Comparison of ENCODE assay signal across 8 cellular contexts in the genomic region with DNA sequence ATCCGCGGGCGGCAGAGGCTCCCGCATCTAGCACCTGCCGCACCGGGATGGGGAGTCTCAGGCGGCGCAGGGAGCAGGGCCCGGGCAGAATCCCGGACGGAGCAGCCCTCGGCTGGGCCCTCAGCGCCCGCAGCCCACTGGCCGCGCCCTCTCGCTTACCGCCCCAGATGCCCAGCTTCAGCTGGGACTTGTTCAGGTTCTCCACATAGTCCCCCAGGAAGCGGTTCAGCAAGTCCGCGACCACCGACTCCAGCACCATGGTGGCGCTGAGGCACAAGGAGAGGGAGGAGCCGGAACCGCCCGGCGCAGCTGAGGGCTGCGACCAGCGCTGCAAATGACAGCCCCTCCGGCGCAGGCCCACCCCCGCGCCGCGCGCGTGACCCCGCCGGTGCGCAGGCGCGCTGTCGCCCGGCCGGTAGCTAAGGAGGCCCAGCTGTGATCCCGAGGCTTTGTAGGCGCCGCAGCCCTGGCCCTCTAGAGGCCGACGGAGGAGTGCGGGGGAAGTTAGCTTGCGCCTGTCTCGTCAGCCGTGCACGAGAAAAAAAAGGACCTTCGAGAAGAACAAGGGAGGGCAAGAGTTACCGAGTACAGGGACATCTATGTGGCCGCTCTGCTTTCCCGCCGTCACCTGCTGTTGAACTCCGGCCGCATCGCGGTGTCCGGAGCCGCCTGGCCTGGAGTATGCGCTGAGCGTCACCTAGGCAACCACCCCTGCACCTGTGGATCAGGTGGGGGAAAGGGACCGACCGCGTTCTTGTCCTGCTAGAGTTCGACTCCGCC. TPM values are rescaled to one million over a fixed set of nuclear protein-coding genes. Genes with fewer than 3 reads are reported as not detected.
A peak's percentile ranks its signal among the peaks of the same experiment; 100 is the strongest.
DNase-seq lines count a peak whose midpoint lies in the region; ATAC-seq lines count a peak whose summit lies in the region.

A gene with protein sequence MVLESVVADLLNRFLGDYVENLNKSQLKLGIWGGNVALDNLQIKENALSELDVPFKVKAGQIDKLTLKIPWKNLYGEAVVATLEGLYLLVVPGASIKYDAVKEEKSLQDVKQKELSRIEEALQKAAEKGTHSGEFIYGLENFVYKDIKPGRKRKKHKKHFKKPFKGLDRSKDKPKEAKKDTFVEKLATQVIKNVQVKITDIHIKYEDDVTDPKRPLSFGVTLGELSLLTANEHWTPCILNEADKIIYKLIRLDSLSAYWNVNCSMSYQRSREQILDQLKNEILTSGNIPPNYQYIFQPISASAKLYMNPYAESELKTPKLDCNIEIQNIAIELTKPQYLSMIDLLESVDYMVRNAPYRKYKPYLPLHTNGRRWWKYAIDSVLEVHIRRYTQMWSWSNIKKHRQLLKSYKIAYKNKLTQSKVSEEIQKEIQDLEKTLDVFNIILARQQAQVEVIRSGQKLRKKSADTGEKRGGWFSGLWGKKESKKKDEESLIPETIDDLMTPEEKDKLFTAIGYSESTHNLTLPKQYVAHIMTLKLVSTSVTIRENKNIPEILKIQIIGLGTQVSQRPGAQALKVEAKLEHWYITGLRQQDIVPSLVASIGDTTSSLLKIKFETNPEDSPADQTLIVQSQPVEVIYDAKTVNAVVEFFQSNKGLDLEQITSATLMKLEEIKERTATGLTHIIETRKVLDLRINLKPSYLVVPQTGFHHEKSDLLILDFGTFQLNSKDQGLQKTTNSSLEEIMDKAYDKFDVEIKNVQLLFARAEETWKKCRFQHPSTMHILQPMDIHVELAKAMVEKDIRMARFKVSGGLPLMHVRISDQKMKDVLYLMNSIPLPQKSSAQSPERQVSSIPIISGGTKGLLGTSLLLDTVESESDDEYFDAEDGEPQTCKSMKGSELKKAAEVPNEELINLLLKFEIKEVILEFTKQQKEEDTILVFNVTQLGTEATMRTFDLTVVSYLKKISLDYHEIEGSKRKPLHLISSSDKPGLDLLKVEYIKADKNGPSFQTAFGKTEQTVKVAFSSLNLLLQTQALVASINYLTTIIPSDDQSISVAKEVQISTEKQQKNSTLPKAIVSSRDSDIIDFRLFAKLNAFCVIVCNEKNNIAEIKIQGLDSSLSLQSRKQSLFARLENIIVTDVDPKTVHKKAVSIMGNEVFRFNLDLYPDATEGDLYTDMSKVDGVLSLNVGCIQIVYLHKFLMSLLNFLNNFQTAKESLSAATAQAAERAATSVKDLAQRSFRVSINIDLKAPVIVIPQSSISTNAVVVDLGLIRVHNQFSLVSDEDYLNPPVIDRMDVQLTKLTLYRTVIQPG (N-terminal part only) (minus strand): TSS at position 332 of the 780 bp plus-strand sequence. CDS start 73 bp downstream, at position 259.

- peak within 1 kb of the TSS; percentile 70 for H3K9ac ChIP-seq in rectal smooth muscle tissue (ENCODE audit: low read length)

- under 1% methylated on average over 73 of the region's 73 CpGs for WGBS in right cardiac atrium
- WGBS in aorta, 2 donors, result 0% methylated on average over 65 to 73 of the region's 73 CpGs

- H3K27ac ChIP-seq in right cardiac atrium (ENCODE audit: low read length), result peak within 1 kb of the TSS; percentile 75
- H3K27ac ChIP-seq in rectal smooth muscle tissue (ENCODE audit: low read depth, low read length), result peak within 1 kb of the TSS; percentile 86
- peak within 1 kb of the TSS in 1 of 2 donors; percentile 53 for H3K27ac ChIP-seq in aorta (ENCODE audit: low read depth in 1 of 2, low read length in 2 of 2)

- H3K4me3 ChIP-seq in right cardiac atrium (ENCODE audit: low read length) (peak within 1 kb of the TSS; percentile 58), rectal smooth muscle tissue (ENCODE audit: low read length) (peak within 1 kb of the TSS; percentile 94), aorta (ENCODE audit: low read length in 2 of 2) (peak within 1 kb of the TSS; percentile 81 to 98)

- H3K27me3 ChIP-seq in right cardiac atrium (ENCODE audit: control insufficient read depth, insufficient read depth) (no peaks in the 10 kb centered on the region), rectal smooth muscle tissue (ENCODE audit: control insufficient read depth, insufficient read depth, low read length) (no peaks in the 10 kb centered on the region), aorta (ENCODE audit: control insufficient read depth in 1 of 2, insufficient read depth in 2 of 2, low read length in 1 of 2) (no peaks in the 10 kb centered on the region)

- no peaks in the 10 kb centered on the region for H3K4me1 ChIP-seq in right cardiac atrium (ENCODE audit: control insufficient read depth, insufficient read depth, low read length)
- peaks cover 5% of the 10 kb centered on the region for H3K4me1 ChIP-seq in rectal smooth muscle tissue (ENCODE audit: control insufficient read depth, insufficient read depth, low read length)
- H3K4me1 ChIP-seq in aorta (ENCODE audit: control insufficient read depth in 1 of 2, insufficient read depth in 2 of 2, low read length in 2 of 2), result no peaks in the 10 kb centered on the region

- peak; percentile 87 for ATAC-seq in GM18498 (IDR thresholded peaks at IDR 0.05; ENCODE audit: unreplicated experiment)
- ATAC-seq in HG02885 (IDR thresholded peaks at IDR 0.05; ENCODE audit: poor library complexity, unreplicated experiment), result peak; percentile 86
- peak; percentile 100 for ATAC-seq in right cardiac atrium
- peak; percentile 100 for ATAC-seq in aorta (ENCODE audit: low FRiP score)

- DNase-seq in NCI-H1694 (lab: John Stamatoyannopoulos, UW) (peak; percentile 82), T-helper 2 cell (peak; percentile 79 to 96 (median 87)), anterior cingulate cortex (lab: John Stamatoyannopoulos, UW) (peak; percentile 50 to 96 (median 90)), right cardiac atrium (peak; percentile 93 to 97 (median 97)), aorta (peak; percentile 96)

- intact Hi-C loops in right cardiac atrium (cut with DNase I), result no loop called here
- intact Hi-C loops in aorta (cut with DNase I), result no loop called here

- no peaks in the 10 kb centered on the region for H3K9me3 ChIP-seq in right cardiac atrium (ENCODE audit: control insufficient read depth, low read length)
- H3K9me3 ChIP-seq in aorta (ENCODE audit: control insufficient read depth, low read length), result no peaks in the 10 kb centered on the region

- H3K36me3 ChIP-seq in rectal smooth muscle tissue (ENCODE audit: control insufficient read depth, insufficient read depth, low read length) (no peaks in the 10 kb centered on the region), aorta (ENCODE audit: control insufficient read depth in 1 of 2, insufficient read depth in 2 of 2, low read length in 1 of 2) (no peaks in the 10 kb centered on the region)

RNA-seq across cellular contexts. Expression of the gene that starts here (rescaled TPM):
- total RNA-seq in right cardiac atrium, result 10 to 100 TPM; 33.9 to 41.3 (median 36.2) TPM
- 14.5 TPM for polyA plus RNA-seq in right cardiac atrium
- 100 to 1,000 TPM in 1 of 2 donors, 10 to 100 TPM in 1; 94.9 to 123 TPM for total RNA-seq in aorta
- 10 to 100 TPM in 1 of 2 donors, 1 to 10 TPM in 1; 3.1 to 26.3 TPM for polyA plus RNA-seq in aorta
